ENCODE assay signal across 1 cellular context in genomic region chr6:30845183-30845582, GRCh38.
TF ChIP-seq lines count a peak whose summit lies in the region.

No MANE protein-coding gene starts in this region.

TF ChIP-seq in IMR-90, 13 proteins besides CTCF, POLR2A, EP300 and RAD21 (continued from another document):
- TF ChIP-seq USF2 (IDR thresholded peaks at IDR 0.05; ENCODE audit: low read depth, low read length), result no peak
- no peak for TF ChIP-seq FOS (IDR thresholded peaks at IDR 0.05; ENCODE audit: low read depth, low read length)
- no peak for TF ChIP-seq CHD1 (IDR thresholded peaks at IDR 0.05; ENCODE audit: low read depth, low read length)
- TF ChIP-seq ELK1 (IDR thresholded peaks at IDR 0.05; ENCODE audit: borderline replicate concordance, low read depth, low read length), result no peak
- no peak for TF ChIP-seq MAZ (IDR thresholded peaks at IDR 0.05; ENCODE audit: borderline replicate concordance, low read depth, low read length)
- TF ChIP-seq MXI1 (IDR thresholded peaks at IDR 0.05; ENCODE audit: borderline replicate concordance, low read depth, low read length), result no peak
- TF ChIP-seq CEBPB (IDR thresholded peaks at IDR 0.05; ENCODE audit: low read depth, low read length), result no peak
- TF ChIP-seq NFE2L2 (IDR thresholded peaks at IDR 0.05; ENCODE audit: low read depth, low read length), result no peak
- TF ChIP-seq BHLHE40 (IDR thresholded peaks at IDR 0.05; ENCODE audit: low read depth, low read length), result no peak
- TF ChIP-seq MAFK (IDR thresholded peaks at IDR 0.05; ENCODE audit: low read depth, low read length), result no peak
